Comparison of ENCODE assay signal across 26 cellular contexts in the genomic region with DNA sequence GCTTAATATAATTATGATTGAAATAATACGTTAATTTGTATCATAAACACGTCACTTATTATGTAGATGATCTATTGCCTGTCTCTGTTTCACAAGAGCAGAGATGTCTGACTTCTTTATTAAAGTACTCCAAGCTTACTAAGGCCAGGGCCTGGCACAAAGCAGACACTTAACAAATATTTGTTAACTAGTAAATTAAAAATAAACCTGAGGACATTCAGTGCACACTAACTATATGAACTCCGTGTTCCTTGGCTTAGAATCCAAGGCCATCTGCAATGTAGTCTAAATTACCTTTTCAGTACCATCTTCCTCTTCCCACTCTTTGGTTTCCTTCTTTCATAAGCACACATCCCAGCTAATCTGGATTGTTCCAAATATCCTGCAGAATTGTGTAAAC.
"Had no signal": no experiment of that assay in that cellular context is flagged by ENCODE, and none has a peak within 500 bp of the region (broad histone marks: within the 10 kb centered on the region; RNA-seq: fewer than 3 reads in every experiment).

No MANE protein-coding gene starts in this region.

- ATAC-seq: activated naive CD4-positive, alpha-beta T cell treated with anti-CD3 and anti-CD28 coated beads, Interleukin-2, amount 50 U/mL, for 72 hours; activated T-cell treated with anti-CD3 and anti-CD28 coated beads, Interleukin-2, amount 50 U/mL, for 72 hours; esophagus mucosa; heart left ventricle; WTC11 had no signal

- H3K9me3 ChIP-seq: ascending aorta, heart left ventricle had no signal

- H3K27ac ChIP-seq: ascending aorta, brain microvascular endothelial cell, coronary artery, heart left ventricle had no signal

- H3K4me1 ChIP-seq: ascending aorta, heart left ventricle had no signal

- DNase-seq: activated CD4-positive, alpha-beta memory T cell treated with anti-CD3 and anti-CD28 coated beads, Interleukin-2, amount 10 ng/mL, durations not matched to agents 7 days and 5 days; activated CD4-positive, alpha-beta T cell treated with anti-CD3 and anti-CD28 coated beads for 1 hour; activated CD4-positive, alpha-beta T cell treated with anti-CD3 and anti-CD28 coated beads for 4 hours; activated CD4-positive, alpha-beta T cell treated with anti-CD3 and anti-CD28 coated beads, Interleukin-2, amount 10 ng/mL, durations not matched to agents 7 days and 5 days; activated CD4-positive, alpha-beta T cell treated with anti-CD3 and anti-CD28 coated beads, Interleukin-2, amount 50 U/mL, for 4 hours; activated CD8-positive, alpha-beta memory T cell treated with anti-CD3 and anti-CD28 coated beads, Interleukin-2, amount 50 U/mL, for 48 hours; activated gamma-delta T cell; activated naive CD4-positive, alpha-beta T cell; activated naive CD4-positive, alpha-beta T cell treated with anti-CD3 and anti-CD28 coated beads, Interleukin-2, amount 10 ng/mL, durations not matched to agents 7 days and 5 days; activated naive CD8-positive, alpha-beta T cell treated with anti-CD3 and anti-CD28 coated beads, Interleukin-2, amount 10 ng/mL, durations not matched to agents 7 days and 5 days; activated T-cell treated with anti-CD3 and anti-CD28 coated beads for 4 hours; activated T-cell treated with anti-CD3 and anti-CD28 coated beads, Interleukin-2, amount 50 U/mL, for 24 hours; activated T-cell treated with anti-CD3 and anti-CD28 coated beads, Interleukin-2, amount 50 U/mL, for 72 hours; brain microvascular endothelial cell; dorsolateral prefrontal cortex; effector memory CD4-positive, alpha-beta T cell; endodermal cell; foreskin fibroblast; glutamatergic neuron; heart left ventricle; T-helper 2 cell had no signal

- H3K36me3 ChIP-seq: ascending aorta, brain microvascular endothelial cell, heart left ventricle had no signal

- H3K4me3 ChIP-seq: ascending aorta, coronary artery, dorsolateral prefrontal cortex, heart left ventricle had no signal

- H3K27me3 ChIP-seq: ascending aorta, brain microvascular endothelial cell, dorsolateral prefrontal cortex, heart left ventricle had no signal
